ENCODE assay signal across 15 cellular contexts in the genomic region with DNA sequence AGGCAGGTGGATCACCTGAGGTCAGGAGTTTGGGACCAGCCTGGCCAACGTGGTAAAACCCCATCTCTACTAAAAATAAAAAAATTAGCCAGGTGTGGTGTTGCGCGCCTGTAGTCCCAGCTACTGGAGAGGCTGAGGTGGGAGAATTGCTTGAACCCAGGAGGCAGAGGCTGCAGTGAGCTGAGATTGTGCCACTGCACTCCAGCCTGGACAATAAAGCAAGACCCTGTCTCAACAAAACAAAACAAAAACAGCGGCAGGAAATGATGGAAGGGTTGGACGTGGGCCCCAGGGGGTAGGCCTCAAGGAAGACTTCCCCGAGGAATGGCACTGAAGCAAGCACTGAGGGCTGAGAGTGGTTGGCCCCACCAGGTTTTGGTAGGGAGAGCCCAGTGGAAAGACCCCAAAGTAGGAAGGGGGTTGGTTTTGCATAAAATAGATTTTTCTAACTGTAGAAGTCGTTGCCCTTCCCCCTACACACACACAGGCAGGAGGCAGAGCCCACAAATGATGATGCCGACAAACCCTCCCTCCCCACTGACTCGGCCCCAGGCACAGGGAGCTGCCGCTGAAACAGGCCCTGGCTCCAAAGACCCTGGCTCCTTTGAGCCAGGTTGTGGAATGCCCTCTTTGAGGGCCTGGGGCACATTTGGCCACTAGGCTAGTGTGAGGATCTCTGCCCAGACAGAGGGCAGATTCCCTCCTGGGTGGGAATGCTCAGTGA.
"Had no signal": no experiment of that assay in that cellular context is flagged by ENCODE, and none has a peak within 500 bp of the region (broad histone marks: within the 10 kb centered on the region; RNA-seq: fewer than 3 reads in every experiment).

No MANE protein-coding gene starts in this region.

- DNase-seq: activated CD4-positive, alpha-beta T cell treated with anti-CD3 and anti-CD28 coated beads, Interleukin-2, amount 50 U/mL, for 48 hours; activated CD4-positive, CD25-positive, alpha-beta regulatory T cell treated with anti-CD3 and anti-CD28 coated beads, Interleukin-2, amount 50 U/mL, for 72 hours; activated naive CD8-positive, alpha-beta T cell treated with anti-CD3 and anti-CD28 coated beads, Interleukin-2, amount 10 ng/mL, durations not matched to agents 7 days and 5 days; activated T-cell treated with anti-CD3 and anti-CD28 coated beads, Interleukin-2, amount 50 U/mL, for 48 hours; aorta; colonic mucosa; effector CD4-positive, alpha-beta T cell; foreskin melanocyte; heart left ventricle; left lung; nephron progenitor cell; stimulated activated CD4-positive, alpha-beta T cell treated with anti-CD3 and anti-CD28 coated beads, Interleukin-12 subunit alpha, Interleukin-12 subunit beta, amount 100 ng/mL, for 4 hours; stimulated activated naive CD8-positive, alpha-beta T cell treated with anti-CD3 and anti-CD28 coated beads, Interleukin-15, Interleukin-2, amounts not matched to agents 100 U/mL and 50 U/mL, for 24 hours had no signal

- H3K27me3 Mint-ChIP-seq: activated naive CD8-positive, alpha-beta T cell treated with anti-CD3 and anti-CD28 coated beads, Interleukin-2, amount 10 ng/mL, durations not matched to agents 7 days and 5 days had no signal

- H3K36me3 ChIP-seq: colonic mucosa, left lung had no signal

- ATAC-seq: heart left ventricle; left lung; stimulated activated naive CD8-positive, alpha-beta T cell treated with anti-CD3 and anti-CD28 coated beads, Interleukin-15, Interleukin-2, amounts not matched to agents 100 U/mL and 50 U/mL, for 24 hours had no signal

- H3K27me3 ChIP-seq: colonic mucosa, heart left ventricle, left lung had no signal

- H3K9me3 Mint-ChIP-seq: activated naive CD8-positive, alpha-beta T cell treated with anti-CD3 and anti-CD28 coated beads, Interleukin-2, amount 10 ng/mL, durations not matched to agents 7 days and 5 days; memory B cell; nephron progenitor cell had no signal

- H3K27ac ChIP-seq: colonic mucosa, heart left ventricle, left lung had no signal

- H3K9me3 ChIP-seq: colonic mucosa, heart left ventricle, left lung had no signal

- H3K4me1 ChIP-seq: colonic mucosa had no signal

- H3K4me3 Mint-ChIP-seq: activated naive CD8-positive, alpha-beta T cell treated with anti-CD3 and anti-CD28 coated beads, Interleukin-2, amount 10 ng/mL, durations not matched to agents 7 days and 5 days; memory B cell; nephron progenitor cell had no signal

- H3K36me3 Mint-ChIP-seq: activated naive CD8-positive, alpha-beta T cell treated with anti-CD3 and anti-CD28 coated beads, Interleukin-2, amount 10 ng/mL, durations not matched to agents 7 days and 5 days; memory B cell had no signal

- FAIRE-seq: islet of Langerhans had no signal

- H3K4me3 ChIP-seq: colonic mucosa, heart left ventricle, left lung had no signal

- H3K27ac Mint-ChIP-seq: memory B cell had no signal
